ENCODE assay signal across 17 cellular contexts in genomic region chr18:70334728-70335329, GRCh38. TPM values are rescaled to one million over a fixed set of nuclear protein-coding genes. Genes with fewer than 3 reads are reported as not detected.
A peak's percentile ranks its signal among the peaks of the same experiment; 100 is the strongest.
DNase-seq lines count a peak whose midpoint lies in the region; ATAC-seq and TF ChIP-seq lines count a peak whose summit lies in the region.
"Had no signal": no experiment of that assay in that cellular context is flagged by ENCODE, and none has a peak within 500 bp of the region (broad histone marks: within the 10 kb centered on the region; RNA-seq: fewer than 3 reads in every experiment).

No MANE protein-coding gene starts in this region.

- no peak overlapping the region for H3K4me3 ChIP-seq in RWPE2 (ENCODE audit: severe bottlenecking)
- H3K4me3 ChIP-seq in mucosa of descending colon = no peak overlapping the region
- no peak overlapping the region for H3K4me3 ChIP-seq in HAP-1
- H3K4me3 ChIP-seq: thoracic aorta had no signal

- H3K9me3 ChIP-seq in RWPE2 (ENCODE audit: severe bottlenecking) = peaks cover 4% of the 10 kb centered on the region
- peaks cover 5% of the 10 kb centered on the region for H3K9me3 ChIP-seq in mucosa of descending colon
- no peaks in the 10 kb centered on the region for H3K9me3 ChIP-seq in HAP-1

- ATAC-seq in RWPE2 (ENCODE audit: low read depth) (no peak), mucosa of descending colon (peak; percentile 48)
- ATAC-seq: activated CD8-positive, alpha-beta T cell treated with anti-CD3 and anti-CD28 coated beads, Interleukin-2, amount 10 ng/mL, durations not matched to agents 7 days and 5 days; effector memory CD8-positive, alpha-beta T cell; natural killer cell; T-cell had no signal

- H3K27me3 ChIP-seq in RWPE2 (ENCODE audit: insufficient read depth, poor library complexity, severe bottlenecking) = no peaks in the 10 kb centered on the region
- no peaks in the 10 kb centered on the region for H3K27me3 ChIP-seq in HAP-1 (ENCODE audit: low read depth)

- H3K4me1 ChIP-seq in RWPE2 (ENCODE audit: insufficient read depth, poor library complexity, severe bottlenecking) (peaks cover 41% of the 10 kb centered on the region), mucosa of descending colon (ENCODE audit: low read depth) (no peaks in the 10 kb centered on the region), HAP-1 (peaks cover 4% of the 10 kb centered on the region; the same call in 1 of the 2 replicates)

- in situ Hi-C loops in HAP-1 (cut with MboI; ENCODE audit: low sequenced_read_pairs) = no loop called here

- H3K36me3 ChIP-seq in RWPE2 (ENCODE audit: low read depth) = peaks cover 4% of the 10 kb centered on the region
- H3K36me3 ChIP-seq in mucosa of descending colon (ENCODE audit: low read depth) = no peaks in the 10 kb centered on the region
- no peaks in the 10 kb centered on the region for H3K36me3 ChIP-seq in HAP-1 (replicated peaks)
- H3K36me3 ChIP-seq: thoracic aorta, WERI-Rb-1 had no signal

- H3K27ac ChIP-seq in RWPE2 (ENCODE audit: poor library complexity, severe bottlenecking) = peak overlapping the region; percentile 90
- H3K27ac ChIP-seq: WERI-Rb-1 had no signal

- TF ChIP-seq CTCF in RWPE2 (IDR thresholded peaks at IDR 0.05; ENCODE audit: poor library complexity, severe bottlenecking) = no peak
- no peak for TF ChIP-seq CTCF in mucosa of descending colon (IDR thresholded peaks at IDR 0.05)

- DNase-seq in HCEC 1CT (peak; percentile 33), RWPE2 (ENCODE audit: low spot score) (no peak), fibroblast of gingiva (ENCODE audit: low read depth) (peak; percentile 28), mucosa of descending colon (no peak), HuH-7.5 (ENCODE audit: low spot score) (no peak), NCI-H1417 (lab: John Stamatoyannopoulos, UW) (no peak), AML-193 (lab: John Stamatoyannopoulos, UW) (no peak), HAP-1 (ENCODE audit: low spot score in 2 of 2) (no peak)
- DNase-seq: activated CD8-positive, alpha-beta T cell treated with anti-CD3 and anti-CD28 coated beads, Interleukin-2, amount 10 ng/mL, durations not matched to agents 7 days and 5 days; central memory CD4-positive, alpha-beta T cell; effector memory CD8-positive, alpha-beta T cell; natural killer cell; NCI-H1092 treated with DMSO at 0.1 percent for 48 hours; NCI-H82; T-cell; WERI-Rb-1 had no signal

- intact Hi-C loops in mucosa of descending colon (cut with DNase I, micrococcal nuclease) = no loop called here

RNA-seq across cellular contexts. Expression of gene SOCS6, which starts 46.0 kb away (rescaled TPM):
- total RNA-seq in mucosa of descending colon = 10 to 100 TPM; 37.2 to 49.6 (median 39.7) TPM

Comparison
In these comparisons a context has a peak if more than half of its experiments do, and no peak if none do; other contexts are left out.
1. DNase-seq: peak in HCEC 1CT (single experiment) and fibroblast of gingiva (single experiment); none in RWPE2 (single experiment), mucosa of descending colon (0 of 3), HuH-7.5 (single experiment), NCI-H1417 (0 of 3), AML-193 (0 of 2) and HAP-1 (0 of 2).